In genomic region chr2:189178726-189179606, GRCh38 we compare ENCODE assay signal across 8 cellular contexts. TPM values are rescaled to one million over a fixed set of nuclear protein-coding genes. Genes with fewer than 3 reads are reported as not detected.
DNase-seq lines count a peak whose midpoint lies in the region; ATAC-seq and TF ChIP-seq lines count a peak whose summit lies in the region.
"Had no signal": no experiment of that assay in that cellular context is flagged by ENCODE, and none has a peak within 500 bp of the region (broad histone marks: within the 10 kb centered on the region; RNA-seq: fewer than 3 reads in every experiment).

No MANE protein-coding gene starts in this region.

- H2AFZ ChIP-seq in IMR-90 (replicated peaks; ENCODE audit: low read length, poor library complexity): peak overlapping the region; percentile 21

- TSS peak; percentile 83 for BruUV-seq in IMR-90 (replicated peaks; lab: Mats Ljungman, UMichigan)

- H3K9me3 ChIP-seq in IMR-90 (ENCODE audit: control insufficient read depth, insufficient read depth, low read length) (no peaks in the 10 kb centered on the region), colonic mucosa (no peaks in the 10 kb centered on the region), right lobe of liver (no peaks in the 10 kb centered on the region), thoracic aorta (no peaks in the 10 kb centered on the region)

- H3K79me1 ChIP-seq in IMR-90 (ENCODE audit: low read depth in 1 of 2, low read length in 2 of 2): peaks cover 5 to 14% of the 10 kb centered on the region in 2 experiments; a peak in 2 of 4 replicates

- H3K36me3 ChIP-seq in IMR-90 (ENCODE audit: control insufficient read depth, insufficient read depth, low read length) (no peaks in the 10 kb centered on the region; the same call in 1 of the 2 replicates), colonic mucosa (no peaks in the 10 kb centered on the region), right lobe of liver (no peaks in the 10 kb centered on the region), thoracic aorta (no peaks in the 10 kb centered on the region)

- peak overlapping the region; percentile 83 for H2AK9ac ChIP-seq in IMR-90 (replicated peaks; ENCODE audit: low read depth, low read length, poor library complexity)

- peak overlapping the region; percentile 96 for H3K14ac ChIP-seq in IMR-90 (replicated peaks; ENCODE audit: low read depth, low read length)

- H3K4me2 ChIP-seq in IMR-90 (ENCODE audit: low read depth, low read length): peak overlapping the region; percentile 22

- H4K91ac ChIP-seq in IMR-90 (ENCODE audit: insufficient read depth, low read depth, low read length): peak overlapping the region; percentile 83

- dilution Hi-C loops in IMR-90 (cut with HindIII; ENCODE audit: low sequenced_read_pairs, unreplicated experiment): no loop called here

- H2BK20ac ChIP-seq in IMR-90 (ENCODE audit: low read depth, low read length): peak overlapping the region; percentile 3

- WGBS in IMR-90 (ENCODE audit: extremely low coverage in 2 of 2, insufficient read length in 1 of 2), 2 experiments: 0% methylated on average over 6 of the region's 15 CpGs; no CpG with 5 or more reads in 1 of the 2 experiments
- 4% methylated on average over 15 of the region's 15 CpGs for WGBS in right lobe of liver (ENCODE audit: insufficient coverage, low coverage, low lambda C conversion rate, missing lambda C conversion rate)

- TF ChIP-seq POLR2A in IMR-90 (IDR thresholded peaks at IDR 0.05; ENCODE audit: low read depth, low read length) (peak; percentile 27; the same call in 1 of the 2 replicates), right lobe of liver (IDR thresholded peaks at IDR 0.05) (no peak)

- in situ Hi-C loops in IMR-90 (cut with MboI; ENCODE audit: low sequenced_read_pairs): loop anchor here (10.0 kb wide), 1 partner anchor 106 kb away; no protein-coding TSS in a partner anchor

- H3K4me1 ChIP-seq in IMR-90 (ENCODE audit: control insufficient read depth, insufficient read depth, low read length): peaks cover 3% of the 10 kb centered on the region; the same call in 1 of the 2 replicates
- H3K4me1 ChIP-seq in colonic mucosa: no peaks in the 10 kb centered on the region
- H3K4me1 ChIP-seq in right lobe of liver: no peaks in the 10 kb centered on the region
- peaks cover 0 to 20% of the 10 kb centered on the region in 2 donors for H3K4me1 ChIP-seq in thoracic aorta (ENCODE audit: control insufficient read depth in 1 of 2, low read depth in 2 of 2)

- H4K5ac ChIP-seq in IMR-90 (ENCODE audit: low read depth, low read length): peak overlapping the region; percentile 90

- DNase-seq in IMR-90 (peak; percentile 78), colonic mucosa (no peak), right lobe of liver (peak in 1 of 3 donors; percentile 28), thoracic aorta (ENCODE audit: low spot score) (no peak), SK-N-DZ (ENCODE audit: low spot score) (no peak)
- DNase-seq in stimulated activated naive CD4-positive, alpha-beta T cell (lab: John Stamatoyannopoulos, UW): no peak

- intact Hi-C loops in IMR-90 (cut with micrococcal nuclease) (loop anchor here (1.0 to 10.0 kb wide), 8 partner anchors 31 to 654 kb away; no protein-coding TSS in a partner anchor), colonic mucosa (cut with DNase I) (no loop called here), right lobe of liver (cut with DNase I) (no loop called here)

- peak overlapping the region; percentile 97 for H3K23ac ChIP-seq in IMR-90 (ENCODE audit: low read depth, low read length)

- peaks cover 21% of the 10 kb centered on the region; the same call in 1 of the 2 replicates for H4K20me1 ChIP-seq in IMR-90 (ENCODE audit: insufficient read depth, low read length)

- CTCF ChIA-PET in IMR-90 (lab: Yijun Ruan, JAX): interaction anchor here (0.8 to 1.7 kb wide), 6 partner anchors 12 to 109 kb away, joined by 3 to 7 read pairs (median 4); no protein-coding TSS in a partner anchor

- POLR2A ChIA-PET in IMR-90 (lab: Charles Lee; ENCODE audit: unreplicated experiment): interaction anchor here (0.6 to 3.3 kb wide), 8 partner anchors 10 to 946 kb away, joined by 3 to 31 read pairs (median 4); no protein-coding TSS in a partner anchor

- peak overlapping the region; percentile 91 for H3K4ac ChIP-seq in IMR-90 (ENCODE audit: low read depth, low read length)

- peak overlapping the region; percentile 95 for H2BK5ac ChIP-seq in IMR-90 (ENCODE audit: low read depth, low read length, poor library complexity, severe bottlenecking)

- H2AK5ac ChIP-seq in IMR-90 (ENCODE audit: low read depth, low read length): peak overlapping the region; percentile 52

- H3K4me3 ChIP-seq in IMR-90 (ENCODE audit: insufficient read depth, low read depth, low read length) (peak overlapping the region; percentile 96), colonic mucosa (peak overlapping the region; percentile 28), right lobe of liver (peak overlapping the region; percentile 24 to 52 (median 41)), thoracic aorta (peak overlapping the region; percentile 84)

- peak overlapping the region; percentile 53 to 76 for H4K8ac ChIP-seq in IMR-90 (ENCODE audit: low read depth in 2 of 2, low read length in 2 of 2)

- H3K56ac ChIP-seq in IMR-90 (ENCODE audit: extremely low read depth, insufficient read depth, low read length): peak overlapping the region; percentile 99

- H3K27me3 ChIP-seq in IMR-90 (ENCODE audit: control insufficient read depth, insufficient read depth, low read length) (no peaks in the 10 kb centered on the region), colonic mucosa (no peaks in the 10 kb centered on the region), right lobe of liver (no peaks in the 10 kb centered on the region), thoracic aorta (replicated peaks; ENCODE audit: insufficient read depth) (no peaks in the 10 kb centered on the region)

- H3K18ac ChIP-seq in IMR-90 (ENCODE audit: low read depth, low read length): peak overlapping the region; percentile 96

- H2BK15ac ChIP-seq in IMR-90 (ENCODE audit: low read depth, low read length): peak overlapping the region; percentile 16; the same call in 1 of the 3 replicates

- TF ChIP-seq RAD21 in IMR-90 (IDR thresholded peaks at IDR 0.05; ENCODE audit: low read length): no peak

- H3K9me1 ChIP-seq in IMR-90 (ENCODE audit: insufficient read depth, low read length): no peaks in the 10 kb centered on the region

- TF ChIP-seq CTCF in IMR-90 (conservative IDR thresholded peaks at IDR 0.05; ENCODE audit: low read depth, low read length) (no peak), colonic mucosa (IDR thresholded peaks at IDR 0.05) (no peak), right lobe of liver (IDR thresholded peaks at IDR 0.05) (no peak), thoracic aorta (IDR thresholded peaks at IDR 0.05) (no peak)

- peak; percentile 35 for ATAC-seq in IMR-90 (ENCODE audit: low read depth)
- peak; percentile 65 to 77 (median 68) for ATAC-seq in right lobe of liver
- no peak for ATAC-seq in thoracic aorta (ENCODE audit: insufficient number of reproducible peaks, low FRiP score, low read depth)
- no peak for ATAC-seq in GM18519 (IDR thresholded peaks at IDR 0.05; ENCODE audit: low FRiP score, unreplicated experiment)

- peak overlapping the region; percentile 87 for H3K27ac ChIP-seq in IMR-90 (ENCODE audit: insufficient read depth, low read length)
- H3K27ac ChIP-seq in colonic mucosa: peak overlapping the region; percentile 63
- peak overlapping the region; percentile 37 to 53 (median 43) for H3K27ac ChIP-seq in right lobe of liver
- H3K27ac ChIP-seq in thoracic aorta: peak overlapping the region; percentile 75 to 88
- H3K27ac ChIP-seq: VCaP had no signal

- H3K9ac ChIP-seq in IMR-90 (ENCODE audit: low read depth, low read length) (peak overlapping the region; percentile 97), colonic mucosa (ENCODE audit: low read depth in 2 of 2, low read length in 2 of 2) (peak overlapping the region; percentile 46 to 54)

- peak overlapping the region; percentile 85 for H2BK120ac ChIP-seq in IMR-90 (ENCODE audit: low read depth, low read length)

TF ChIP-seq in IMR-90, 13 proteins besides CTCF, POLR2A, EP300 and RAD21:
- TF ChIP-seq MAFK (IDR thresholded peaks at IDR 0.05; ENCODE audit: low read depth, low read length) (no peak), SMC3 (IDR thresholded peaks at IDR 0.05; ENCODE audit: low read depth, low read length) (no peak; the same call in 1 of the 2 replicates), ELK1 (IDR thresholded peaks at IDR 0.05; ENCODE audit: borderline replicate concordance, low read depth, low read length) (no peak), USF2 (IDR thresholded peaks at IDR 0.05; ENCODE audit: low read depth, low read length) (no peak), CHD1 (IDR thresholded peaks at IDR 0.05; ENCODE audit: low read depth, low read length) (no peak), MXI1 (IDR thresholded peaks at IDR 0.05; ENCODE audit: borderline replicate concordance, low read depth, low read length) (no peak), MAZ (IDR thresholded peaks at IDR 0.05; ENCODE audit: borderline replicate concordance, low read depth, low read length) (no peak)

RNA-seq across cellular contexts. Expression of gene COL5A2, which starts 0.6 kb away (rescaled TPM):
- total RNA-seq in IMR-90 (2012; rRNA removed) (235 and 257 TPM in 2 replicates), colonic mucosa (10 to 100 TPM; 10.4 to 24.6 TPM), right lobe of liver (10 to 100 TPM in 1 of 6 experiments, 1 to 10 TPM in 5; 5.7 to 17.6 (median 8.6) TPM), thoracic aorta (100 to 1,000 TPM in 1 of 2 donors, 10 to 100 TPM in 1; 99.4 to 135 TPM)
- polyA plus RNA-seq in IMR-90 (2012; rRNA removed): 155 and 181 TPM in 2 replicates
- polyA plus RNA-seq in IMR-90 (2012; cell fraction: cytosol; rRNA removed): 85.6 and 111 TPM in 2 replicates
- 121 and 233 TPM in 2 replicates for polyA plus RNA-seq in IMR-90 (2012; cell fraction: nucleus; rRNA removed; ENCODE audit: low replicate concordance)
- 3.4 and 4.1 TPM in 2 replicates for polyA plus RNA-seq in SK-N-DZ (2014; cell fraction: cytosol; rRNA removed)
- polyA plus RNA-seq in SK-N-DZ (2014; cell fraction: nucleus; rRNA removed): 16.7 and 19.1 TPM in 2 replicates

Comparison
In these comparisons a context has a peak if more than half of its experiments do, and no peak if none do; other contexts are left out.
1. ATAC-seq: peak in IMR-90 (single experiment) and right lobe of liver (4 of 4); none in thoracic aorta (single experiment) and GM18519 (single experiment).
2. H3K4me3 ChIP-seq: peak in every context shown above with its lines; median percentile 96 in IMR-90; 84 in thoracic aorta; 41 in right lobe of liver; 28 in colonic mucosa.
3. Peak in every context shown above with its lines, with median percentiles within 50 percentile points of each other: H3K27ac ChIP-seq.